In genomic region chr2:174613545-174613944, GRCh38 we compare ENCODE assay signal across 2 cellular contexts.
TF ChIP-seq lines count a peak whose summit lies in the region.

No MANE protein-coding gene starts in this region.

TF ChIP-seq in IMR-90, 13 proteins besides CTCF, POLR2A, EP300 and RAD21:
- TF ChIP-seq MAZ (IDR thresholded peaks at IDR 0.05; ENCODE audit: borderline replicate concordance, low read depth, low read length) = no peak
- no peak for TF ChIP-seq CEBPB (IDR thresholded peaks at IDR 0.05; ENCODE audit: low read depth, low read length)
- TF ChIP-seq MAFK (IDR thresholded peaks at IDR 0.05; ENCODE audit: low read depth, low read length) = no peak
- no peak for TF ChIP-seq CHD1 (IDR thresholded peaks at IDR 0.05; ENCODE audit: low read depth, low read length)

TF ChIP-seq in WTC11, 78 proteins besides CTCF, POLR2A, EP300 and RAD21:
- TF ChIP-seq NR3C1 (CRISPR knock-in tag; conservative IDR thresholded peaks at IDR 0.05; ENCODE audit: low read depth) (no peak), NR1H2 (CRISPR knock-in tag; IDR thresholded peaks at IDR 0.05) (no peak), AR (CRISPR knock-in tag; IDR thresholded peaks at IDR 0.05) (no peak), KAT7 (CRISPR knock-in tag; IDR thresholded peaks at IDR 0.05; ENCODE audit: borderline replicate concordance) (no peak), MXD4 (CRISPR knock-in tag; IDR thresholded peaks at IDR 0.05; ENCODE audit: borderline replicate concordance) (no peak), ATF2 (CRISPR knock-in tag; IDR thresholded peaks at IDR 0.05; ENCODE audit: borderline replicate concordance, low read depth) (no peak), MYBL2 (CRISPR knock-in tag; IDR thresholded peaks at IDR 0.05) (no peak), FOXJ3 (CRISPR knock-in tag; IDR thresholded peaks at IDR 0.05; ENCODE audit: borderline replicate concordance) (no peak), SMAD4 (CRISPR knock-in tag; IDR thresholded peaks at IDR 0.05) (no peak), OVOL2 (CRISPR knock-in tag; IDR thresholded peaks at IDR 0.05; ENCODE audit: borderline replicate concordance) (no peak), FOXK1 (CRISPR knock-in tag; IDR thresholded peaks at IDR 0.05) (no peak)
